In the genomic region with DNA sequence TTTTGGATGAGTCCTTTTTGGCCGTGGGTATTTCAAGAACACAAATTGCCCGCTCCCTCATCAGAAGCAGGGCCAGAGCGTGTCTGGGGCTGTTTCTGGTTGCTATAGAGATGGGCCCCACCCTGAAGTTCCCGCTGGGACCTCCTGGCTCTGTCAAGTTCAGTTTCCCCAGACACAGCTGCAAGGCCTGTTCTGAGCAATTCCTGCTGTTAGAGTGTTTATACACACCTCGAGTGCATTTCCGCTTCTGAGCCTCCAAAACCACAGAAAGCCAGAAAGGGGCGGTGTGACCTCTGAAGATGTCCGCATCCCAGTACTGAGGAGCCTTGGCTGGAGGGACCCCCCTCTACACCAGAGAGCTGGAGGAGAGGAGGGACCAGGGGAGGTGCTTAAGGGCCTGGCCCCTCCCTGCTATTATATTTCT, we compare ENCODE assay signal across 8 cellular contexts. TPM values are rescaled to one million over a fixed set of nuclear protein-coding genes. Genes with fewer than 3 reads are reported as not detected.
A peak's percentile ranks its signal among the peaks of the same experiment; 100 is the strongest.
DNase-seq lines count a peak whose midpoint lies in the region; ATAC-seq and TF ChIP-seq lines count a peak whose summit lies in the region.

No MANE protein-coding gene starts in this region.

- H3K27me3 ChIP-seq in H7 (ENCODE audit: control insufficient read depth, insufficient read depth, low read length): no peaks in the 10 kb centered on the region
- no peaks in the 10 kb centered on the region for H3K27me3 ChIP-seq in brain microvascular endothelial cell (replicated peaks)

- no peaks in the 10 kb centered on the region for H3K27me3 Mint-ChIP-seq in activated CD4-positive, alpha-beta T cell treated with anti-CD3 and anti-CD28 coated beads, Interleukin-2, amount 10 ng/mL, durations not matched to agents 24 days and 14 days

- H3K36me3 Mint-ChIP-seq in activated CD4-positive, alpha-beta T cell treated with anti-CD3 and anti-CD28 coated beads, Interleukin-2, amount 10 ng/mL, durations not matched to agents 24 days and 14 days (ENCODE audit: low read depth): no peaks in the 10 kb centered on the region

- no peaks in the 10 kb centered on the region for H3K9me3 Mint-ChIP-seq in activated CD4-positive, alpha-beta T cell treated with anti-CD3 and anti-CD28 coated beads, Interleukin-2, amount 10 ng/mL, durations not matched to agents 24 days and 14 days

- DNase-seq in activated CD4-positive, alpha-beta T cell treated with anti-CD3 and anti-CD28 coated beads, Interleukin-2, amount 10 ng/mL, durations not matched to agents 24 days and 14 days: peak; percentile 90
- no peak for DNase-seq in activated CD4-positive, alpha-beta T cell treated with anti-CD3 and anti-CD28 coated beads for 4 hours
- DNase-seq in H7 (peak; percentile 87), NAMALWA (ENCODE audit: low spot score) (peak; percentile 84), brain microvascular endothelial cell (peak; percentile 68), mucosa of descending colon (peak; percentile 51 to 72 (median 67)), SKM-1 treated with dmso at 0.1 percent for 144 hours (lab: John Stamatoyannopoulos, UW; ENCODE audit: unreplicated experiment) (no peak), superior temporal gyrus (ENCODE audit: extremely low spot score) (no peak)

- H3K27ac ChIP-seq in brain microvascular endothelial cell: peak overlapping the region; percentile 2

- H3K27ac Mint-ChIP-seq in activated CD4-positive, alpha-beta T cell treated with anti-CD3 and anti-CD28 coated beads, Interleukin-2, amount 10 ng/mL, durations not matched to agents 24 days and 14 days: peak overlapping the region; percentile 86

- no peak for TF ChIP-seq CTCF in brain microvascular endothelial cell (IDR thresholded peaks at IDR 0.05; ENCODE audit: low read depth, low read length, missing control alignments)
- no peak for TF ChIP-seq CTCF in mucosa of descending colon (IDR thresholded peaks at IDR 0.05)

- H3K4me3 ChIP-seq in H7 (ENCODE audit: insufficient read depth, low read depth, low read length) (no peak overlapping the region), brain microvascular endothelial cell (ENCODE audit: low read depth, low read length) (no peak overlapping the region), mucosa of descending colon (no peak overlapping the region)

- peaks cover 28% of the 10 kb centered on the region for H3K4me1 Mint-ChIP-seq in activated CD4-positive, alpha-beta T cell treated with anti-CD3 and anti-CD28 coated beads, Interleukin-2, amount 10 ng/mL, durations not matched to agents 24 days and 14 days

- H3K9me3 ChIP-seq in mucosa of descending colon: no peaks in the 10 kb centered on the region

- peak overlapping the region; percentile 60 for H3K4me3 Mint-ChIP-seq in activated CD4-positive, alpha-beta T cell treated with anti-CD3 and anti-CD28 coated beads, Interleukin-2, amount 10 ng/mL, durations not matched to agents 24 days and 14 days

- ATAC-seq in mucosa of descending colon: peak; percentile 71

- in situ Hi-C loops in brain microvascular endothelial cell (cut with HindIII; ENCODE audit: low pct_ligation_motif_present, low sequenced_read_pairs): no loop called here

- peaks cover 17% of the 10 kb centered on the region for H3K4me1 ChIP-seq in mucosa of descending colon (ENCODE audit: low read depth)

- H3K36me3 ChIP-seq in H7 (replicated peaks; ENCODE audit: control insufficient read depth, insufficient read depth, low read length): no peaks in the 10 kb centered on the region
- H3K36me3 ChIP-seq in brain microvascular endothelial cell (replicated peaks): no peaks in the 10 kb centered on the region
- no peaks in the 10 kb centered on the region for H3K36me3 ChIP-seq in mucosa of descending colon (ENCODE audit: low read depth)

- intact Hi-C loops in activated CD4-positive, alpha-beta T cell treated with anti-CD3 and anti-CD28 coated beads, Interleukin-2, amount 10 ng/mL, durations not matched to agents 24 days and 14 days (cut with micrococcal nuclease): loop anchor here (1.0 kb wide), 1 partner anchor 13 kb away; no protein-coding TSS in a partner anchor
- intact Hi-C loops in mucosa of descending colon (cut with DNase I, micrococcal nuclease): no loop called here

RNA-seq across cellular contexts. Expression of gene WBP2, which starts 9.3 kb away (rescaled TPM):
- 68.9 and 70.0 TPM in 2 replicates for total RNA-seq in activated CD4-positive, alpha-beta T cell treated with anti-CD3 and anti-CD28 coated beads, Interleukin-2, amount 10 ng/mL, durations not matched to agents 24 days and 14 days
- total RNA-seq in H7 (2014; rRNA removed; shearing (Covaris generic)): 44.8 and 48.2 TPM in 2 replicates
- total RNA-seq in mucosa of descending colon: 100 to 1,000 TPM in 1 of 3 donors, 10 to 100 TPM in 2; 99.1 to 114 (median 99.8) TPM

RNA-seq across cellular contexts. Expression of gene TRIM47, which starts 13.9 kb away (rescaled TPM):
- 25.2 and 33.2 TPM in 2 replicates for total RNA-seq in activated CD4-positive, alpha-beta T cell treated with anti-CD3 and anti-CD28 coated beads, Interleukin-2, amount 10 ng/mL, durations not matched to agents 24 days and 14 days
- total RNA-seq in H7 (2014; rRNA removed; shearing (Covaris generic)): 8.5 and 14.1 TPM in 2 replicates
- total RNA-seq in mucosa of descending colon: 10 to 100 TPM; 44.5 to 77.4 (median 53.4) TPM

RNA-seq across cellular contexts. Expression of gene UNC13D, which starts 20.3 kb away (rescaled TPM):
- total RNA-seq in activated CD4-positive, alpha-beta T cell treated with anti-CD3 and anti-CD28 coated beads, Interleukin-2, amount 10 ng/mL, durations not matched to agents 24 days and 14 days: 158 and 161 TPM in 2 replicates
- total RNA-seq in H7 (2014; rRNA removed; shearing (Covaris generic)): 4.2 and 7.2 TPM in 2 replicates
- 10 to 100 TPM; 18.4 to 40.2 (median 23.0) TPM for total RNA-seq in mucosa of descending colon

RNA-seq across cellular contexts. Expression of gene TRIM65, which starts 32.3 kb away (rescaled TPM):
- total RNA-seq in activated CD4-positive, alpha-beta T cell treated with anti-CD3 and anti-CD28 coated beads, Interleukin-2, amount 10 ng/mL, durations not matched to agents 24 days and 14 days: 47.6 and 48.1 TPM in 2 replicates
- 66.4 and 69.4 TPM in 2 replicates for total RNA-seq in H7 (2014; rRNA removed; shearing (Covaris generic))
- total RNA-seq in mucosa of descending colon: 10 to 100 TPM; 13.7 to 23.8 (median 15.4) TPM

RNA-seq across cellular contexts. Expression of gene MRPL38, which starts 40.2 kb away (rescaled TPM):
- 151 and 157 TPM in 2 replicates for total RNA-seq in activated CD4-positive, alpha-beta T cell treated with anti-CD3 and anti-CD28 coated beads, Interleukin-2, amount 10 ng/mL, durations not matched to agents 24 days and 14 days
- 100 and 125 TPM in 2 replicates for total RNA-seq in H7 (2014; rRNA removed; shearing (Covaris generic))
- total RNA-seq in mucosa of descending colon: 10 to 100 TPM; 87.0 to 98.0 (median 89.4) TPM

Comparison
In these comparisons a context has a peak if more than half of its experiments do, and no peak if none do; other contexts are left out.
1. DNase-seq: peak in activated CD4-positive, alpha-beta T cell treated with anti-CD3 and anti-CD28 coated beads, Interleukin-2, amount 10 ng/mL, durations not matched to agents 24 days and 14 days (single experiment), H7 (single experiment), NAMALWA (single experiment), brain microvascular endothelial cell (single experiment) and mucosa of descending colon (3 of 3); none in activated CD4-positive, alpha-beta T cell treated with anti-CD3 and anti-CD28 coated beads for 4 hours (0 of 2), SKM-1 treated with dmso at 0.1 percent for 144 hours (single experiment) and superior temporal gyrus (single experiment).